Comparison of ENCODE assay signal across 12 cellular contexts in genomic region chr5:135489466-135490244, GRCh38. TPM values are rescaled to one million over a fixed set of nuclear protein-coding genes. Genes with fewer than 3 reads are reported as not detected.
DNase-seq lines count a peak whose midpoint lies in the region; ATAC-seq and TF ChIP-seq lines count a peak whose summit lies in the region.
"Had no signal": no experiment of that assay in that cellular context is flagged by ENCODE, and none has a peak within 500 bp of the region (broad histone marks: within the 10 kb centered on the region; RNA-seq: fewer than 3 reads in every experiment).

No MANE protein-coding gene starts in this region.

- H3K9me3 ChIP-seq in HCT116 (ENCODE audit: control insufficient read depth in 1 of 2, insufficient read depth in 1 of 2, low read depth in 1 of 2, low read length in 2 of 2) (no peaks in the 10 kb centered on the region), ectodermal cell (ENCODE audit: control insufficient read depth, low read length) (no peaks in the 10 kb centered on the region), neuron (ENCODE audit: low read length) (no peaks in the 10 kb centered on the region), uterus (no peaks in the 10 kb centered on the region)

- no peak for TF ChIP-seq RAD21 in HCT116 (IDR thresholded peaks at IDR 0.05; ENCODE audit: low read depth)

- TF ChIP-seq CTCF in HCT116 (IDR thresholded peaks at IDR 0.05 in 2 of 3, conservative IDR thresholded peaks at IDR 0.05 in 1 of 3; ENCODE audit: borderline replicate concordance in 1 of 3, insufficient read depth in 1 of 3, low read depth in 2 of 3, low read length in 2 of 3) (no peak), uterus (IDR thresholded peaks at IDR 0.05) (no peak)

- H3K4me2 ChIP-seq in HCT116 (ENCODE audit: low read length) = peak overlapping the region; percentile 90

- intact Hi-C loops in HCT116 (cut with micrococcal nuclease) = no loop called here
- intact Hi-C loops in uterus (cut with DNase I; ENCODE audit: low total_unique reads) = no loop called here

- H3K4me3 ChIP-seq in HCT116 (replicated peaks in 1 of 2; ENCODE audit: low read depth in 1 of 2, low read length in 2 of 2) (no peak overlapping the region), ectodermal cell (ENCODE audit: insufficient read depth, low read depth, low read length) (peak overlapping the region; percentile 13), neuron (ENCODE audit: low read length) (peak overlapping the region; percentile 39), uterus (no peak overlapping the region)

- TF ChIP-seq POLR2A in HCT116 (IDR thresholded peaks at IDR 0.05; ENCODE audit: borderline replicate concordance, extremely low read depth, insufficient read depth, insufficient read length) (no peak), uterus (IDR thresholded peaks at IDR 0.05) (no peak)

- H3K27ac ChIP-seq in HCT116 (ENCODE audit: low read depth, low read length) (no peak overlapping the region), ectodermal cell (ENCODE audit: insufficient read depth, low read depth, low read length, poor library complexity, severe bottlenecking) (peak overlapping the region; percentile 22), uterus (no peak overlapping the region)

- BruUV-seq in HCT116 (replicated peaks; lab: Mats Ljungman, UMichigan) = no TSS peak

- POLR2A ChIA-PET in HCT116 (lab: Charles Lee) = no interaction called here

- H3K36me3 ChIP-seq in HCT116 (ENCODE audit: control insufficient read depth in 1 of 2, insufficient read depth in 2 of 2, low read length in 2 of 2) = no peaks in the 10 kb centered on the region
- H3K36me3 ChIP-seq in ectodermal cell (ENCODE audit: control insufficient read depth, insufficient read depth, low read length) = no peaks in the 10 kb centered on the region
- H3K36me3 ChIP-seq in neuron (ENCODE audit: insufficient read depth, low read length) = no peaks in the 10 kb centered on the region
- H3K36me3 ChIP-seq in uterus = no peaks in the 10 kb centered on the region

- RAD21 ChIA-PET in HCT116 (lab: Charles Lee; ENCODE audit: low non-redundant PET in 1 of 2, low total read pairs in 2 of 2, uncharacterized antibody in 2 of 2, unreplicated experiment in 2 of 2) = no interaction called here

- no peak for ATAC-seq in HCT116
- ATAC-seq in GM19452 (IDR thresholded peaks at IDR 0.05; ENCODE audit: unreplicated experiment) = no peak
- ATAC-seq in HG03521 (IDR thresholded peaks at IDR 0.05; ENCODE audit: unreplicated experiment) = no peak

- no peak overlapping the region for H3K9ac ChIP-seq in HCT116 (ENCODE audit: low read length)

- H3K79me2 ChIP-seq in HCT116 (ENCODE audit: insufficient read depth, low read length) = no peaks in the 10 kb centered on the region

- no peak overlapping the region for H2AFZ ChIP-seq in HCT116 (ENCODE audit: low read depth, low read length, poor library complexity, severe bottlenecking)
- H2AFZ ChIP-seq in neuron (ENCODE audit: low read depth, low read length) = peak overlapping the region; percentile 77

- WGBS in ectodermal cell, 2 experiments = 1% methylated on average over 53 of the region's 53 CpGs

- CTCF ChIA-PET in HCT116 (lab: Charles Lee) = no interaction called here

- H3K4me1 ChIP-seq in HCT116 (ENCODE audit: control insufficient read depth in 1 of 2, insufficient read depth in 2 of 2, low read length in 2 of 2) (peaks cover 13 to 33% of the 10 kb centered on the region in 2 experiments), ectodermal cell (ENCODE audit: control insufficient read depth, insufficient read depth, low read length) (peaks cover 69% of the 10 kb centered on the region), neuron (ENCODE audit: insufficient read depth, low read length) (peaks cover 37% of the 10 kb centered on the region), uterus (peaks cover 0 to 15% of the 10 kb centered on the region in 2 donors)

- no peaks in the 10 kb centered on the region for H4K20me1 ChIP-seq in HCT116 (ENCODE audit: insufficient read depth)

- no peaks in the 10 kb centered on the region for H3K27me3 ChIP-seq in HCT116 (ENCODE audit: insufficient read depth, low read length)
- H3K27me3 ChIP-seq in ectodermal cell (ENCODE audit: control insufficient read depth, insufficient read depth, low read length, poor library complexity, severe bottlenecking) = peaks cover 100% of the 10 kb centered on the region
- peaks cover 67% of the 10 kb centered on the region for H3K27me3 ChIP-seq in neuron (ENCODE audit: insufficient read depth, low read length)
- H3K27me3 ChIP-seq in uterus = peaks cover 4 to 34% of the 10 kb centered on the region in 2 donors

- DNase-seq in AG20443 (ENCODE audit: low spot score) (peak; percentile 47), HCT116 (ENCODE audit: low read depth, low spot score) (no peak), uterus (no peak), NCI-H128 (lab: John Stamatoyannopoulos, UW; ENCODE audit: unreplicated experiment) (no peak)
- DNase-seq: immature natural killer cell; stimulated activated CD4-positive, alpha-beta T cell treated with anti-CD3 and anti-CD28 coated beads, Interleukin-4, amount 100 ng/mL, for 24 hours had no signal

- H3K9me2 ChIP-seq in HCT116 (ENCODE audit: insufficient read depth) = no peaks in the 10 kb centered on the region

TF ChIP-seq in HCT116, 20 proteins besides CTCF, POLR2A, EP300 and RAD21 (continues in another document):
- TF ChIP-seq ZNF274 (IDR thresholded peaks at IDR 0.05; ENCODE audit: low read depth, low read length) (no peak), FOSL1 (IDR thresholded peaks at IDR 0.05; ENCODE audit: low read depth) (no peak), SP1 (IDR thresholded peaks at IDR 0.05; ENCODE audit: low read depth) (no peak), ZBTB33 (IDR thresholded peaks at IDR 0.05; ENCODE audit: extremely low read depth, insufficient replicate concordance, low read length) (no peak), TCF7L2 (IDR thresholded peaks at IDR 0.05; ENCODE audit: borderline replicate concordance, extremely low read depth, insufficient read depth, insufficient read length) (no peak), ZFX (IDR thresholded peaks at IDR 0.05) (no peak), ELF1 (IDR thresholded peaks at IDR 0.05; ENCODE audit: borderline replicate concordance, low read depth) (no peak), EZH2phosphoT487 (IDR thresholded peaks at IDR 0.05; ENCODE audit: borderline replicate concordance) (no peak), SIN3A (IDR thresholded peaks at IDR 0.05; ENCODE audit: low read depth) (no peak), EZH2 (IDR thresholded peaks at IDR 0.05) (no peak), REST (IDR thresholded peaks at IDR 0.05; ENCODE audit: low read depth) (no peak)

RNA-seq across cellular contexts. Expression of gene TIFAB, which starts 37.5 kb away (rescaled TPM):
- not detected for total RNA-seq in HCT116 (2021; ENCODE audit: unreplicated experiment)
- polyA plus RNA-seq in HCT116 (2012) = not detected in 2 replicates
- polyA plus RNA-seq in ectodermal cell (2013, experiment 1 of 4) = not detected
- polyA plus RNA-seq in ectodermal cell (2013, experiment 2 of 4) = not detected
- not detected for polyA plus RNA-seq in ectodermal cell (2013, experiment 3 of 4)
- not detected for polyA plus RNA-seq in ectodermal cell (2013, experiment 4 of 4)
- total RNA-seq in uterus = under 1 TPM in 1 of 4 donors, not detected in 3; 0.28 TPM
- total RNA-seq: NCI-H460 had no signal

RNA-seq across cellular contexts. Expression of gene DCANP1, which starts 42.5 kb away (rescaled TPM):
- total RNA-seq in HCT116 (2021; ENCODE audit: unreplicated experiment) (not detected), uterus (not detected)
- not detected in 2 replicates for polyA plus RNA-seq in HCT116 (2012)
- polyA plus RNA-seq in ectodermal cell (2013, experiment 1 of 4) = not detected
- not detected for polyA plus RNA-seq in ectodermal cell (2013, experiment 2 of 4)
- polyA plus RNA-seq in ectodermal cell (2013, experiment 3 of 4) = not detected
- polyA plus RNA-seq in ectodermal cell (2013, experiment 4 of 4) = not detected
- total RNA-seq: NCI-H460 had no signal

RNA-seq across cellular contexts. Expression of gene NEUROG1, which starts 46.1 kb away (rescaled TPM):
- total RNA-seq in HCT116 (2021; ENCODE audit: unreplicated experiment) = not detected
- polyA plus RNA-seq in HCT116 (2012) = not detected in 2 replicates
- 1.0 TPM for polyA plus RNA-seq in ectodermal cell (2013, experiment 1 of 4)
- 1.3 TPM for polyA plus RNA-seq in ectodermal cell (2013, experiment 2 of 4)
- polyA plus RNA-seq in ectodermal cell (2013, experiment 3 of 4) = 2.3 TPM
- polyA plus RNA-seq in ectodermal cell (2013, experiment 4 of 4) = 2.5 TPM
- not detected for total RNA-seq in uterus
- total RNA-seq: G401, NCI-H460 had no signal
- polyA plus RNA-seq: immature natural killer cell had no signal

Comparison
In these comparisons a context has a peak if more than half of its experiments do, and no peak if none do; other contexts are left out.
1. H3K4me3 ChIP-seq: peak in ectodermal cell (single experiment) and neuron (single experiment); none in HCT116 (0 of 2) and uterus (0 of 2).